Comparison of ENCODE assay signal across 7 cellular contexts in the genomic region with DNA sequence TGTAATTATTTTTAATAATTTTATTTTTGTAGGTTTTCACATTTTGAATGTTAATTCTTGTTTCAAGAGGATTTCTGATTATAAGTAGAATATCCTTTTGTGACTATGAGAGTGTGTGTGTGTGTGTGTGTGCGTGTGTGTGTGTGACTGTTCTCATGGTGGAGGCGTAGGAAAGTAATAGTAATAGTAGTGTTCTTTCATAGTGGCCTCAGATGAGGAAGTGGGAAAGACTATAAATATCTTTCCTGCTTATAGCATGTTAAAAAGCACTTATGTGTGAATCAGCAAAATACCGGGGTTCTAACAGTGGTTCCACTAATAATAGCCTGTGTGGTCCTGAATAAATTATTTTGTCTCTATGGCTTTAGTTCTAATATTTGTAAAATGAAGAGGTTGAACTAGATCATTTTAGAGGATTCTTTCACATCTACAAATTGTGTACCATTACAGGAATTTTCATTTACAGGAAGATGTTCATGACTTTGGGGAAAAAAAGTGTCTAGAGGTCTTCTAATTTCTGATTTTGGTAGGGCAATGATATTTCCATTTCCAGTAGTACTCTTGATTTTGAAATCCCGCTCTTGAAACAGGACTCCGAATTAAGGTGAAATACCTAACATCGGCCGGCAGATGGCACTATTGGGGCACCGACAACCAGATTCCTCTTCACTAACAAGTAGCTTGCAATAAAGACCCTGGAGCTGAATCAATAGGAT. TPM values are rescaled to one million over a fixed set of nuclear protein-coding genes. Genes with fewer than 3 reads are reported as not detected.
A peak's percentile ranks its signal among the peaks of the same experiment; 100 is the strongest.
DNase-seq lines count a peak whose midpoint lies in the region; ATAC-seq and TF ChIP-seq lines count a peak whose summit lies in the region.

No MANE protein-coding gene starts in this region.

- ATAC-seq in T-helper 17 cell = peak; percentile 51

- H3K4me3 ChIP-seq in GM12865 (ENCODE audit: low read depth, low read length) (no peak overlapping the region), MG63 (no peak overlapping the region), ascending aorta (peak overlapping the region in 1 of 2 donors; percentile 49)

- no peak overlapping the region for H3K27ac ChIP-seq in ascending aorta

- H3K36me3 Mint-ChIP-seq in T-helper 17 cell (ENCODE audit: low read depth) = no peaks in the 10 kb centered on the region

- H3K4me1 Mint-ChIP-seq in T-helper 17 cell = peaks cover 12% of the 10 kb centered on the region

- no peaks in the 10 kb centered on the region for H3K36me3 ChIP-seq in MG63
- H3K36me3 ChIP-seq in ascending aorta = no peaks in the 10 kb centered on the region

- H3K4me3 Mint-ChIP-seq in T-helper 17 cell = no peak overlapping the region

- H3K9me3 ChIP-seq in MG63 (no peaks in the 10 kb centered on the region), T-helper 17 cell (ENCODE audit: control insufficient read depth, low read length, poor library complexity, severe bottlenecking) (no peaks in the 10 kb centered on the region), ascending aorta (no peaks in the 10 kb centered on the region)

- peaks cover 5% of the 10 kb centered on the region in 2 donors for H3K4me1 ChIP-seq in ascending aorta

- H3K27me3 ChIP-seq in MG63 (peaks cover 14% of the 10 kb centered on the region; the same call in 1 of the 2 replicates), ascending aorta (no peaks in the 10 kb centered on the region)

- DNase-seq in GM12865 (ENCODE audit: low read depth) = peak; percentile 86
- DNase-seq in HCEC 1CT = peak; percentile 58
- peak; percentile 49 for DNase-seq in MG63
- peak; percentile 20 to 50 (median 27) for DNase-seq in T-helper 17 cell
- DNase-seq in ascending aorta (ENCODE audit: low spot score in 2 of 2) = peak in 1 of 2 donors; percentile 69
- peak in 39 of 51 donors; percentile 6 to 85 (median 47) for DNase-seq in hypothalamus (lab: John Stamatoyannopoulos, UW)
- DNase-seq in stimulated activated CD4-positive, alpha-beta T cell treated with anti-CD3 and anti-CD28 coated beads, Interleukin-12 subunit alpha, Interleukin-12 subunit beta, amount 100 ng/mL, for 4 hours = peak; percentile 59

- TF ChIP-seq CTCF in GM12865 (IDR thresholded peaks at IDR 0.05; ENCODE audit: insufficient read depth, low read depth, low read length, missing control alignments) (peak; percentile 64), ascending aorta (IDR thresholded peaks at IDR 0.05) (peak; percentile 46 to 75 (median 75))

- no peak overlapping the region for H3K27ac Mint-ChIP-seq in T-helper 17 cell

- intact Hi-C loops in ascending aorta (cut with DNase I) = loop anchor here (1.0 to 10.0 kb wide), 3 partner anchors 124 to 514 kb away; no protein-coding TSS in a partner anchor

- H3K27me3 Mint-ChIP-seq in T-helper 17 cell = peaks cover 70% of the 10 kb centered on the region

RNA-seq across cellular contexts. Expression of a gene that starts 29.9 kb away (rescaled TPM):
- not detected in 2 replicates for total RNA-seq in MG63 (2014; rRNA removed; shearing (Covaris generic); ENCODE audit: low replicate concordance)
- total RNA-seq in T-helper 17 cell = not detected
- not detected for total RNA-seq in ascending aorta

RNA-seq across cellular contexts. Expression of a gene that starts 44.2 kb away (rescaled TPM):
- total RNA-seq in MG63 (2014; rRNA removed; shearing (Covaris generic); ENCODE audit: low replicate concordance) = 0.59 and 0.95 TPM in 2 replicates
- total RNA-seq in T-helper 17 cell (1 to 10 TPM; 4.7 to 5.4 TPM), ascending aorta (7.6 TPM)

RNA-seq across cellular contexts. Expression of a gene that starts 44.5 kb away (rescaled TPM):
- total RNA-seq in MG63 (2014; rRNA removed; shearing (Covaris generic); ENCODE audit: low replicate concordance) = not detected in 2 replicates
- total RNA-seq in T-helper 17 cell (not detected), ascending aorta (not detected)

RNA-seq across cellular contexts. Expression of a gene that starts 48.3 kb away (rescaled TPM):
- not detected in 2 replicates for total RNA-seq in MG63 (2014; rRNA removed; shearing (Covaris generic); ENCODE audit: low replicate concordance)
- total RNA-seq in T-helper 17 cell = not detected
- not detected for total RNA-seq in ascending aorta

RNA-seq across cellular contexts. Expression of a gene that starts 58.3 kb away (rescaled TPM):
- total RNA-seq in MG63 (2014; rRNA removed; shearing (Covaris generic); ENCODE audit: low replicate concordance) = not detected in 2 replicates
- total RNA-seq in T-helper 17 cell (not detected), ascending aorta (not detected)
